ENCODE assay signal across 8 cellular contexts in the genomic region with DNA sequence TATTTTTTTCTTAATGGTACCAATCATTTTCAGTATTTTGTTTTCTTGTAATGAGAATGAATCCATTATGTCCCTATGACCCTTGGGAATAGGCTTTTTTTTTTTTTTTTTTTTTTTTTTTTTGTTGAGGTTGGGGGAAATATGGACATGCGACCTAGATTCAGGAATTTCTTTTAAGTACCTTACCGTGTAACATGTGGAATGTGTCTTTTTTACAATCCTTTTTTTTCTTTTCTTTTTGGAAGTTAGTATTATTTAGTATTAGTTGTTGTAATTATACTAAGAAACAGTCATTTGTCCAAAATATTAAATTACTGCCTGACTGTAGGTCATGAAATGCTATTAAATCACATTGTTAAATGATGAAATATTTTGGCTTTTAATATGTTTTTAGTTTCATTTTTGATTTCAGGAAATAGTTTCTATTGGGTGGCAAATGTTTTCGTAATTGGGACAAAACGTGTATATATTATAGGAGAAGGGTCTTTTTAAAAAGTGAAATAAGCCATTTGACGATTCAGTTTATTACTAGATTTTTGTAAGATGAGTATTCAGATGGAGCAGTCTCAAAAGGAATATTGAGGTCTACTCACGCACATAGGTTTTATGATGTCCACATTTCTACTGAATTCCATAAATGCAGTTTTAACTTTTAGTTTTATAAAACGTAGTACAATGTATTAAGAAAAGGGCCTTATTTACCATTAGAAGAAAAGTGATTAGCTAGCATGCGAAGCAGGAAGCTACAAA. TPM values are rescaled to one million over a fixed set of nuclear protein-coding genes. Genes with fewer than 3 reads are reported as not detected.
A peak's percentile ranks its signal among the peaks of the same experiment; 100 is the strongest.
DNase-seq lines count a peak whose midpoint lies in the region; ATAC-seq and TF ChIP-seq lines count a peak whose summit lies in the region.

No MANE protein-coding gene starts in this region.

- H3K27ac ChIP-seq in HUES6 (ENCODE audit: low read depth, low read length) (no peak overlapping the region), body of pancreas (peak overlapping the region in 3 of 4 donors; percentile 43 to 99 (median 97))

- H3K4me3 ChIP-seq in HUES6 (ENCODE audit: low read depth, low read length) = peak overlapping the region; percentile 86
- no peak overlapping the region for H3K4me3 ChIP-seq in body of pancreas
- no peak overlapping the region for H3K4me3 ChIP-seq in mucosa of stomach (ENCODE audit: low read length)

- intact Hi-C loops in body of pancreas (cut with DNase I) = no loop called here

- H3K9ac ChIP-seq in HUES6 (ENCODE audit: low read length) (no peak overlapping the region), mucosa of stomach (ENCODE audit: low read length) (peak overlapping the region; percentile 59)

- DNase-seq in AML-193 (lab: John Stamatoyannopoulos, UW) (peak; percentile 18 to 34), body of pancreas (no peak), NCI-H1105 (lab: John Stamatoyannopoulos, UW) (no peak), Ammon's horn (ENCODE audit: low spot score) (no peak)

- peaks cover 22% of the 10 kb centered on the region for H3K4me1 ChIP-seq in HUES6 (ENCODE audit: control insufficient read depth, insufficient read depth, low read length)
- H3K4me1 ChIP-seq in body of pancreas = peaks cover 34% of the 10 kb centered on the region
- H3K4me1 ChIP-seq in mucosa of stomach (ENCODE audit: control insufficient read depth, insufficient read depth, low read length) = no peaks in the 10 kb centered on the region

- TF ChIP-seq POLR2A in body of pancreas (IDR thresholded peaks at IDR 0.05) = no peak

- TF ChIP-seq CTCF in body of pancreas (IDR thresholded peaks at IDR 0.05) = no peak

- H3K27me3 ChIP-seq in HUES6 (ENCODE audit: control insufficient read depth, insufficient read depth, low read length) = no peaks in the 10 kb centered on the region
- no peaks in the 10 kb centered on the region for H3K27me3 ChIP-seq in body of pancreas
- H3K27me3 ChIP-seq in mucosa of stomach (ENCODE audit: control insufficient read depth, insufficient read depth, low read length) = no peaks in the 10 kb centered on the region

- no peaks in the 10 kb centered on the region for H3K9me3 ChIP-seq in HUES6 (ENCODE audit: control insufficient read depth, insufficient read depth, low read depth, low read length)
- no peaks in the 10 kb centered on the region for H3K9me3 ChIP-seq in body of pancreas
- no peaks in the 10 kb centered on the region for H3K9me3 ChIP-seq in mucosa of stomach (ENCODE audit: control insufficient read depth, low read length)

- H3K36me3 ChIP-seq in HUES6 (ENCODE audit: control insufficient read depth, insufficient read depth, low read length) = no peaks in the 10 kb centered on the region
- H3K36me3 ChIP-seq in body of pancreas (replicated peaks in 1 of 2; ENCODE audit: insufficient read depth in 1 of 2, low read depth in 2 of 2) = no peaks in the 10 kb centered on the region
- no peaks in the 10 kb centered on the region for H3K36me3 ChIP-seq in mucosa of stomach (ENCODE audit: control insufficient read depth, insufficient read depth, low read length)

- no peak for ATAC-seq in body of pancreas
- ATAC-seq in GM21619 (IDR thresholded peaks at IDR 0.05; ENCODE audit: unreplicated experiment) = no peak
- no peak for ATAC-seq in HG02798 (IDR thresholded peaks at IDR 0.05; ENCODE audit: poor library complexity, unreplicated experiment)

- 6% methylated on average over 8 of the region's 8 CpGs for WGBS in body of pancreas, 2 donors

RNA-seq across cellular contexts. Expression of gene ARID1B, which starts 4.9 kb away (rescaled TPM):
- total RNA-seq in body of pancreas = 10 to 100 TPM; 71.5 to 85.1 TPM

Comparison
In these comparisons a context has a peak if more than half of its experiments do, and no peak if none do; other contexts are left out.
1. DNase-seq: peak in AML-193 (2 of 2); none in body of pancreas (0 of 4), NCI-H1105 (single experiment) and Ammon's horn (single experiment).